ENCODE assay signal across 11 cellular contexts in genomic region chr22:27105142-27106025, GRCh38.
DNase-seq lines count a peak whose midpoint lies in the region; ATAC-seq and TF ChIP-seq lines count a peak whose summit lies in the region.
"Had no signal": no experiment of that assay in that cellular context is flagged by ENCODE, and none has a peak within 500 bp of the region (broad histone marks: within the 10 kb centered on the region; RNA-seq: fewer than 3 reads in every experiment).

No MANE protein-coding gene starts in this region.

- H3K4me3 Mint-ChIP-seq in CD8-positive, alpha-beta memory T cell: no peak overlapping the region
- H3K4me3 Mint-ChIP-seq: stimulated activated effector memory CD8-positive, alpha-beta T cell treated with anti-CD3 and anti-CD28 coated beads, Interleukin-12 subunit alpha, Interleukin-12 subunit beta, amount 100 ng/mL, for 72 hours had no signal

- no peak for TF ChIP-seq POLR2A in heart left ventricle (IDR thresholded peaks at IDR 0.05)

- H3K27me3 ChIP-seq in heart left ventricle (peaks cover 0 to 34% (median 11%) of the 10 kb centered on the region in 9 donors), WERI-Rb-1 (ENCODE audit: insufficient read depth, low read depth, severe bottlenecking) (no peaks in the 10 kb centered on the region)
- no peaks in the 10 kb centered on the region for H3K27me3 ChIP-seq in CD8-positive, alpha-beta memory T cell (ENCODE audit: insufficient read depth, low read length, poor library complexity, severe bottlenecking)

- H3K27ac ChIP-seq in heart left ventricle (peak overlapping the region in 10 of 12 donors; percentile 26 to 77 (median 46)), WERI-Rb-1 (no peak overlapping the region)
- H3K27ac ChIP-seq in CD8-positive, alpha-beta memory T cell (ENCODE audit: low read depth, low read length): no peak overlapping the region
- H3K27ac ChIP-seq: parathyroid adenoma had no signal

- CTCF ChIA-PET in CD8-positive, alpha-beta memory T cell (lab: Charles Lee): no interaction called here

- POLR2A ChIA-PET in CD8-positive, alpha-beta memory T cell (lab: Charles Lee): no interaction called here

- peak; percentile 87 to 94 (median 90) for ATAC-seq in heart left ventricle
- ATAC-seq: stimulated activated effector memory CD8-positive, alpha-beta T cell treated with anti-CD3 and anti-CD28 coated beads, Interleukin-12 subunit alpha, Interleukin-12 subunit beta, amount 100 ng/mL, for 72 hours had no signal

- H3K4me1 ChIP-seq in heart left ventricle: peaks cover 0 to 36% (median 7%) of the 10 kb centered on the region in 12 donors
- no peaks in the 10 kb centered on the region for H3K4me1 ChIP-seq in CD8-positive, alpha-beta memory T cell (ENCODE audit: insufficient read depth, low read length)
- H3K4me1 ChIP-seq: parathyroid adenoma had no signal

- peaks cover 0 to 7% (median 6%) of the 10 kb centered on the region in 5 donors for H3K9me3 Mint-ChIP-seq in CD8-positive, alpha-beta memory T cell

- no peaks in the 10 kb centered on the region for H3K4me1 Mint-ChIP-seq in CD8-positive, alpha-beta memory T cell
- H3K4me1 Mint-ChIP-seq: stimulated activated effector memory CD8-positive, alpha-beta T cell treated with anti-CD3 and anti-CD28 coated beads, Interleukin-12 subunit alpha, Interleukin-12 subunit beta, amount 100 ng/mL, for 72 hours had no signal

- TF ChIP-seq CTCF in heart left ventricle (IDR thresholded peaks at IDR 0.05) (no peak), WERI-Rb-1 (IDR thresholded peaks at IDR 0.05; ENCODE audit: low read depth, low read length) (no peak)

- H3K4me3 ChIP-seq in heart left ventricle (no peak overlapping the region), skeletal muscle cell (ENCODE audit: low read depth, low read length) (no peak overlapping the region), WERI-Rb-1 (ENCODE audit: low read depth, low read length) (no peak overlapping the region)
- no peak overlapping the region for H3K4me3 ChIP-seq in CD8-positive, alpha-beta memory T cell (ENCODE audit: low read length)

- 48 to 65% (median 56%) methylated on average over 11 of the region's 11 CpGs for WGBS in heart left ventricle, 4 donors

- H3K9me3 ChIP-seq in heart left ventricle (peaks cover 0 to 6% (median 0%) of the 10 kb centered on the region in 12 donors), WERI-Rb-1 (ENCODE audit: severe bottlenecking) (no peaks in the 10 kb centered on the region)
- H3K9me3 ChIP-seq in CD8-positive, alpha-beta memory T cell (ENCODE audit: low read length): no peaks in the 10 kb centered on the region

- peaks cover 16 to 22% of the 10 kb centered on the region in 2 donors for H3K27me3 Mint-ChIP-seq in CD8-positive, alpha-beta memory T cell

- no peak overlapping the region for H3K27ac Mint-ChIP-seq in CD8-positive, alpha-beta memory T cell
- H3K27ac Mint-ChIP-seq: stimulated activated effector memory CD8-positive, alpha-beta T cell treated with anti-CD3 and anti-CD28 coated beads, Interleukin-12 subunit alpha, Interleukin-12 subunit beta, amount 100 ng/mL, for 72 hours had no signal

- peaks cover 0 to 1% (median 0%) of the 10 kb centered on the region in 3 donors for H3K36me3 Mint-ChIP-seq in CD8-positive, alpha-beta memory T cell
- H3K36me3 Mint-ChIP-seq: stimulated activated effector memory CD8-positive, alpha-beta T cell treated with anti-CD3 and anti-CD28 coated beads, Interleukin-12 subunit alpha, Interleukin-12 subunit beta, amount 100 ng/mL, for 72 hours had no signal

- peak; percentile 93 for DNase-seq in EH (ENCODE audit: low read depth)
- DNase-seq in amniotic epithelial cell (ENCODE audit: low read depth): peak; percentile 96
- peak in 4 of 5 donors; percentile 57 to 80 (median 70) for DNase-seq in heart left ventricle
- peak; percentile 74 for DNase-seq in skeletal muscle cell (ENCODE audit: low read depth)
- no peak for DNase-seq in CD8-positive, alpha-beta memory T cell
- no peak for DNase-seq in WERI-Rb-1
- no peak for DNase-seq in activated CD8-positive, alpha-beta memory T cell treated with anti-CD3 and anti-CD28 coated beads, Interleukin-2, amount 50 U/mL, for 4 hours
- no peak for DNase-seq in NCI-H2227 treated with DMSO at 0.1 percent for 48 hours (lab: John Stamatoyannopoulos, UW)
- DNase-seq: activated CD4-positive, alpha-beta T cell treated with anti-CD3 and anti-CD28 coated beads, Interleukin-2, amount 50 U/mL, for 4 hours had no signal

- intact Hi-C loops in heart left ventricle (cut with DNase I): loop anchor here in 2 of 10 donors (10.0 kb wide), 2 partner anchors 109 to 709 kb away; no protein-coding TSS in a partner anchor

- H3K36me3 ChIP-seq in heart left ventricle (no peaks in the 10 kb centered on the region), WERI-Rb-1 (no peaks in the 10 kb centered on the region)
- H3K36me3 ChIP-seq in CD8-positive, alpha-beta memory T cell (ENCODE audit: insufficient read depth, low read length): no peaks in the 10 kb centered on the region

Comparison
In these comparisons a context has a peak if more than half of its experiments do, and no peak if none do; other contexts are left out.
1. DNase-seq: peak in EH (single experiment), amniotic epithelial cell (single experiment), heart left ventricle (4 of 5) and skeletal muscle cell (single experiment); none in CD8-positive, alpha-beta memory T cell (0 of 5), WERI-Rb-1 (single experiment), activated CD8-positive, alpha-beta memory T cell treated with anti-CD3 and anti-CD28 coated beads, Interleukin-2, amount 50 U/mL, for 4 hours (single experiment) and NCI-H2227 treated with DMSO at 0.1 percent for 48 hours (single experiment).
2. H3K27ac ChIP-seq: peak in heart left ventricle (10 of 12); none in CD8-positive, alpha-beta memory T cell (single experiment) and WERI-Rb-1 (single experiment).